In the genomic region with DNA sequence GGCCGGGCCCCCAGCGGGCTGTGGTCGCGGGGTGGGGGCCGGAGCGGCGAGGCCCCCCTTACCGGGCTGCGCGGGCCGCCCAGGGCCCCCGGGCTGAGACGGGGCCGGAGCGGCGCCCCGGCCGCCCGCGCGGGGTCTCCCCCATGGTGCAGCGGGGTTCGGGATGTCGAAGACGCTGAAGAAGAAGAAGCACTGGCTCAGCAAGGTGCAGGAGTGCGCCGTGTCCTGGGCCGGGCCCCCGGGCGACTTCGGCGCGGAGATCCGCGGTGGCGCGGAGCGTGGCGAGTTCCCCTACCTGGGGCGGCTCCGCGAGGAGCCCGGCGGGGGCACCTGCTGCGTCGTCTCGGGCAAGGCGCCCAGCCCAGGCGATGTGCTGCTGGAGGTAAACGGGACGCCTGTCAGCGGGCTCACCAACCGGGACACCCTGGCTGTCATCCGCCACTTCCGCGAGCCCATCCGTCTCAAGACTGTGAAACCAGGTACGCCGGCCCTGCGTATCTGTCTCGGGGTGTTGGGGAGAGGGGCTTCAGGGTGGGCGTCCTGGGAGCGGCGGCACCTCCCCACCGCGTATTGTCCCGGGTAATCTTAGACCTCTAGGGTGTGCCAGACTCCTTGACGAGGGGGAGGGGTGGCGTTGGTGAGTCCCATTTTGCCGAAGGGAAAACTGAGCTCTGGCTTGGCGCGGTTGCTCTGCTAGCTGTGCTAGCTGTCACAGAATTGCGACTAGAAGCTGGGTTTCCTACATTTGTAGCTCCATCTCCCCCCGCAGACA, we compare ENCODE assay signal across 8 cellular contexts. TPM values are rescaled to one million over a fixed set of nuclear protein-coding genes. Genes with fewer than 3 reads are reported as not detected.
DNase-seq lines count a peak whose midpoint lies in the region; ATAC-seq and TF ChIP-seq lines count a peak whose summit lies in the region.

No MANE protein-coding gene starts in this region.

- no peaks in the 10 kb centered on the region for H3K79me2 ChIP-seq in OCI-LY3 (ENCODE audit: low read length)

- no peak for TF ChIP-seq CTCF in AG04449 (IDR thresholded peaks at IDR 0.05; ENCODE audit: insufficient read depth, low read length, missing control alignments)
- TF ChIP-seq CTCF in OCI-LY3 (IDR thresholded peaks at IDR 0.05; ENCODE audit: low read depth, low read length) = no peak
- TF ChIP-seq CTCF in neutrophil (IDR thresholded peaks at IDR 0.05) = no peak
- TF ChIP-seq CTCF in upper lobe of right lung (IDR thresholded peaks at IDR 0.05) = no peak

- CTCF ChIA-PET in AG04449 (lab: Yijun Ruan, JAX) = no interaction called here

- peaks cover 16% of the 10 kb centered on the region; the same call in 1 of the 2 replicates for H3K27me3 ChIP-seq in OCI-LY3 (ENCODE audit: low read depth, low read length)
- H3K27me3 ChIP-seq in neutrophil = peaks cover 100% of the 10 kb centered on the region
- H3K27me3 ChIP-seq in upper lobe of right lung = no peaks in the 10 kb centered on the region

- H3K27ac ChIP-seq in OCI-LY3 (ENCODE audit: low read length) = no peak overlapping the region
- H3K27ac ChIP-seq in neutrophil = no peak overlapping the region
- H3K27ac ChIP-seq in upper lobe of right lung = peak overlapping the region; percentile 86

- H3K27me3 Mint-ChIP-seq in activated T-helper 2 cell treated with anti-CD3 and anti-CD28 coated beads, Interferon-gamma antibody, Interleukin-2, Interleukin-4, amounts not matched to agents 10 μg/mL and 5 μg/mL and 100 μg/mL, durations not matched to agents 14 hours and 24 hours and 36 hours (ENCODE audit: low read depth) = peaks cover 45% of the 10 kb centered on the region

- H3K27ac Mint-ChIP-seq in activated T-helper 2 cell treated with anti-CD3 and anti-CD28 coated beads, Interferon-gamma antibody, Interleukin-2, Interleukin-4, amounts not matched to agents 10 μg/mL and 5 μg/mL and 100 μg/mL, durations not matched to agents 14 hours and 24 hours and 36 hours = peak overlapping the region; percentile 28

- H3K9me3 Mint-ChIP-seq in activated T-helper 2 cell treated with anti-CD3 and anti-CD28 coated beads, Interferon-gamma antibody, Interleukin-2, Interleukin-4, amounts not matched to agents 10 μg/mL and 5 μg/mL and 100 μg/mL, durations not matched to agents 14 hours and 24 hours and 36 hours = peaks cover 3% of the 10 kb centered on the region

- H4K20me1 ChIP-seq in OCI-LY3 (ENCODE audit: insufficient read depth, low read length) = peaks cover 9% of the 10 kb centered on the region; the same call in 1 of the 2 replicates

- no peak for DNase-seq in AG04449 (ENCODE audit: low read depth, low spot score)
- peak; percentile 50 for DNase-seq in activated T-helper 2 cell treated with anti-CD3 and anti-CD28 coated beads, Interferon-gamma antibody, Interleukin-2, Interleukin-4, amounts not matched to agents 10 μg/mL and 5 μg/mL and 100 μg/mL, durations not matched to agents 14 hours and 24 hours and 36 hours (ENCODE audit: low spot score)
- DNase-seq in germinal center (ENCODE audit: low spot score) = peak; percentile 41
- peak; percentile 77 for DNase-seq in upper lobe of right lung

- H3K9me3 ChIP-seq in OCI-LY3 (ENCODE audit: insufficient read depth, low read length) (no peaks in the 10 kb centered on the region), neutrophil (no peaks in the 10 kb centered on the region), upper lobe of right lung (no peaks in the 10 kb centered on the region)

- intact Hi-C loops in activated T-helper 2 cell treated with anti-CD3 and anti-CD28 coated beads, Interferon-gamma antibody, Interleukin-2, Interleukin-4, amounts not matched to agents 10 μg/mL and 5 μg/mL and 100 μg/mL, durations not matched to agents 14 hours and 24 hours and 36 hours (cut with micrococcal nuclease) = loop anchor here (2.0 to 10.0 kb wide), 7 partner anchors 24 to 1194 kb away; partner anchors contain the start of genes BCAS2, CTTNBP2NL and PPM1J
- intact Hi-C loops in upper lobe of right lung (cut with DNase I) = no loop called here

- H3K4me1 Mint-ChIP-seq in activated T-helper 2 cell treated with anti-CD3 and anti-CD28 coated beads, Interferon-gamma antibody, Interleukin-2, Interleukin-4, amounts not matched to agents 10 μg/mL and 5 μg/mL and 100 μg/mL, durations not matched to agents 14 hours and 24 hours and 36 hours (ENCODE audit: low read depth) = peaks cover 26% of the 10 kb centered on the region

- POLR2A ChIA-PET in AG04449 (lab: Yijun Ruan, JAX) = interaction anchor here (1.0 kb wide), 1 partner anchor 13 kb away, joined by 3 read pairs; no protein-coding TSS in a partner anchor

- H3K36me3 Mint-ChIP-seq in activated T-helper 2 cell treated with anti-CD3 and anti-CD28 coated beads, Interferon-gamma antibody, Interleukin-2, Interleukin-4, amounts not matched to agents 10 μg/mL and 5 μg/mL and 100 μg/mL, durations not matched to agents 14 hours and 24 hours and 36 hours (ENCODE audit: low read depth) = no peaks in the 10 kb centered on the region

- H3K4me1 ChIP-seq in OCI-LY3 (ENCODE audit: low read length) (peaks cover 8% of the 10 kb centered on the region), neutrophil (ENCODE audit: control insufficient read depth in 1 of 2, insufficient read depth in 1 of 2, low read depth in 1 of 2, low read length in 1 of 2) (peaks cover 19 to 21% of the 10 kb centered on the region in 2 experiments), upper lobe of right lung (peaks cover 12% of the 10 kb centered on the region)

- peak overlapping the region; percentile 97 for H3K4me2 ChIP-seq in OCI-LY3 (ENCODE audit: low read length)

- H3K4me3 Mint-ChIP-seq in activated T-helper 2 cell treated with anti-CD3 and anti-CD28 coated beads, Interferon-gamma antibody, Interleukin-2, Interleukin-4, amounts not matched to agents 10 μg/mL and 5 μg/mL and 100 μg/mL, durations not matched to agents 14 hours and 24 hours and 36 hours (ENCODE audit: low read depth) = peak overlapping the region; percentile 78

- peak overlapping the region; percentile 78 for H3K4me3 ChIP-seq in AG04449 (ENCODE audit: low read depth, low read length)
- H3K4me3 ChIP-seq in OCI-LY3 (ENCODE audit: low read length) = peak overlapping the region; percentile 98
- peak overlapping the region; percentile 67 to 72 for H3K4me3 ChIP-seq in neutrophil (ENCODE audit: low read depth in 1 of 2, low read length in 1 of 2)
- peak overlapping the region; percentile 87 for H3K4me3 ChIP-seq in upper lobe of right lung

- H3K9ac ChIP-seq in OCI-LY3 (ENCODE audit: low read length) = peak overlapping the region; percentile 93

- no peaks in the 10 kb centered on the region for H3K36me3 ChIP-seq in OCI-LY3 (replicated peaks; ENCODE audit: low read depth, low read length)
- H3K36me3 ChIP-seq in neutrophil = no peaks in the 10 kb centered on the region
- H3K36me3 ChIP-seq in upper lobe of right lung = no peaks in the 10 kb centered on the region

- ATAC-seq in GM18907 (IDR thresholded peaks at IDR 0.05; ENCODE audit: unreplicated experiment) (peak; percentile 18), upper lobe of right lung (peak; percentile 1), HG02981 (IDR thresholded peaks at IDR 0.05; ENCODE audit: unreplicated experiment) (no peak)

- H2AFZ ChIP-seq in OCI-LY3 (ENCODE audit: low read depth, low read length) = peak overlapping the region; percentile 95

RNA-seq across cellular contexts. Expression of gene MAGI3, which starts 0.7 kb away (rescaled TPM):
- 4.1 and 4.4 TPM in 2 replicates for total RNA-seq in activated T-helper 2 cell treated with anti-CD3 and anti-CD28 coated beads, Interferon-gamma antibody, Interleukin-2, Interleukin-4, amounts not matched to agents 10 μg/mL and 5 μg/mL and 100 μg/mL, durations not matched to agents 14 hours and 24 hours and 36 hours
- total RNA-seq in upper lobe of right lung = 70.5 TPM

Comparison
In these comparisons a context has a peak if more than half of its experiments do, and no peak if none do; other contexts are left out.
1. RNA of gene MAGI3, which starts 0.7 kb away (total RNA-seq): 70.5 TPM in upper lobe of right lung (single experiment); 4.1 to 4.4 TPM in activated T-helper 2 cell treated with anti-CD3 and anti-CD28 coated beads, Interferon-gamma antibody, Interleukin-2, Interleukin-4, amounts not matched to agents 10 μg/mL and 5 μg/mL and 100 μg/mL, durations not matched to agents 14 hours and 24 hours and 36 hours; every median in the first group is over 10 times any median in the second.
2. Peak in every context shown above with its lines, with median percentiles within 50 percentile points of each other: H3K4me3 ChIP-seq.